19 cellular contexts compared by ENCODE assay signal in genomic region chr15:47349179-47349578, GRCh38.
"Had no signal": no experiment of that assay in that cellular context is flagged by ENCODE, and none has a peak within 500 bp of the region (broad histone marks: within the 10 kb centered on the region; RNA-seq: fewer than 3 reads in every experiment).

No MANE protein-coding gene starts in this region.

- H3K27ac Mint-ChIP-seq: activated CD4-positive, alpha-beta memory T cell treated with anti-CD3 and anti-CD28 coated beads for 36 hours; activated CD4-positive, alpha-beta T cell treated with anti-CD3 and anti-CD28 coated beads for 36 hours; activated naive CD4-positive, alpha-beta T cell treated with anti-CD3 and anti-CD28 coated beads, Interleukin-2, amount 50 U/mL, for 72 hours; activated T-helper 1 cell treated with anti-CD3 and anti-CD28 coated beads, Interleukin-12 subunit alpha, Interleukin-12 subunit beta, Interleukin-2, Interleukin-4 antibody, amounts not matched to agents 30 ng/mL and 10 ng/mL and 1 ng/mL, durations not matched to agents 14 hours and 24 hours and 36 hours; naive B cell; progenitor cell of endocrine pancreas; stimulated activated naive CD8-positive, alpha-beta T cell treated with anti-CD3 and anti-CD28 coated beads, Interleukin-15, Interleukin-2, amounts not matched to agents 100 ng/mL and 50 ng/mL, for 24 hours; WTC11 had no signal

- H3K9me3 Mint-ChIP-seq: activated CD4-positive, alpha-beta memory T cell treated with anti-CD3 and anti-CD28 coated beads for 36 hours; activated T-helper 1 cell treated with anti-CD3 and anti-CD28 coated beads, Interleukin-12 subunit alpha, Interleukin-12 subunit beta, Interleukin-2, Interleukin-4 antibody, amounts not matched to agents 30 ng/mL and 10 ng/mL and 1 ng/mL, durations not matched to agents 14 hours and 24 hours and 36 hours had no signal

- H3K36me3 Mint-ChIP-seq: activated CD4-positive, alpha-beta memory T cell treated with anti-CD3 and anti-CD28 coated beads for 36 hours; activated naive CD4-positive, alpha-beta T cell treated with anti-CD3 and anti-CD28 coated beads, Interleukin-2, amount 50 U/mL, for 72 hours; naive B cell; WTC11 had no signal

- DNase-seq: activated CD4-positive, alpha-beta memory T cell treated with anti-CD3 and anti-CD28 coated beads for 36 hours; activated CD4-positive, alpha-beta T cell treated with anti-CD3 and anti-CD28 coated beads for 36 hours; activated gamma-delta T cell treated with Interleukin-2 at 50 U/mL for 16 hours; activated T-cell treated with anti-CD3 and anti-CD28 coated beads for 4 hours; caudate nucleus; dorsolateral prefrontal cortex; foreskin fibroblast; mesenchymal stem cell; mucosa of descending colon; naive B cell; stimulated activated CD4-positive, alpha-beta T cell treated with anti-CD3 and anti-CD28 coated beads, Interleukin-12 subunit alpha, Interleukin-12 subunit beta, amount 100 ng/mL, for 4 hours; stimulated activated CD4-positive, alpha-beta T cell treated with anti-CD3 and anti-CD28 coated beads, Interleukin-2, amount 100 ng/mL, for 24 hours; uterus had no signal

- H3K4me1 Mint-ChIP-seq: activated CD4-positive, alpha-beta T cell treated with anti-CD3 and anti-CD28 coated beads for 36 hours; naive B cell; neural crest cell had no signal

- H3K27me3 Mint-ChIP-seq: activated CD4-positive, alpha-beta memory T cell treated with anti-CD3 and anti-CD28 coated beads for 36 hours; activated CD4-positive, alpha-beta T cell treated with anti-CD3 and anti-CD28 coated beads for 36 hours; naive B cell; stimulated activated naive CD8-positive, alpha-beta T cell treated with anti-CD3 and anti-CD28 coated beads, Interleukin-15, Interleukin-2, amounts not matched to agents 100 ng/mL and 50 ng/mL, for 24 hours had no signal

- H3K4me3 Mint-ChIP-seq: activated CD4-positive, alpha-beta memory T cell treated with anti-CD3 and anti-CD28 coated beads for 36 hours; activated CD4-positive, alpha-beta T cell treated with anti-CD3 and anti-CD28 coated beads for 36 hours; activated T-helper 1 cell treated with anti-CD3 and anti-CD28 coated beads, Interleukin-12 subunit alpha, Interleukin-12 subunit beta, Interleukin-2, Interleukin-4 antibody, amounts not matched to agents 30 ng/mL and 10 ng/mL and 1 ng/mL, durations not matched to agents 14 hours and 24 hours and 36 hours; naive B cell; neural crest cell; stimulated activated naive CD8-positive, alpha-beta T cell treated with anti-CD3 and anti-CD28 coated beads, Interleukin-15, Interleukin-2, amounts not matched to agents 100 ng/mL and 50 ng/mL, for 24 hours; WTC11 had no signal

- ATAC-seq: activated CD4-positive, alpha-beta T cell treated with anti-CD3 and anti-CD28 coated beads for 36 hours; activated naive CD4-positive, alpha-beta T cell treated with anti-CD3 and anti-CD28 coated beads, Interleukin-2, amount 50 U/mL, for 72 hours; mucosa of descending colon; WTC11 had no signal
